27 cellular contexts compared by ENCODE assay signal in genomic region chr1:229905652-229906051, GRCh38.
"Had no signal": no experiment of that assay in that cellular context is flagged by ENCODE, and none has a peak within 500 bp of the region (broad histone marks: within the 10 kb centered on the region; RNA-seq: fewer than 3 reads in every experiment).

No MANE protein-coding gene starts in this region.

- H3K27ac Mint-ChIP-seq: activated CD4-positive, alpha-beta memory T cell treated with anti-CD3 and anti-CD28 coated beads for 36 hours; activated CD4-positive, alpha-beta T cell treated with anti-CD3 and anti-CD28 coated beads for 36 hours; activated CD4-positive, alpha-beta T cell treated with anti-CD3 and anti-CD28 coated beads, Interleukin-2, amount 10 ng/mL, durations not matched to agents 24 days and 14 days; activated CD8-positive, alpha-beta T cell treated with anti-CD3 and anti-CD28 coated beads, Interleukin-2, amount 10 ng/mL, durations not matched to agents 7 days and 5 days; activated naive CD4-positive, alpha-beta T cell treated with anti-CD3 and anti-CD28 coated beads, Interleukin-2, amount 10 ng/mL, durations not matched to agents 7 days and 5 days; activated naive CD4-positive, alpha-beta T cell treated with anti-CD3 and anti-CD28 coated beads, Interleukin-2, amount 50 U/mL, for 72 hours; activated naive CD8-positive, alpha-beta T cell treated with anti-CD3 and anti-CD28 coated beads, Interleukin-2, amount 10 ng/mL, durations not matched to agents 7 days and 5 days; activated T-cell treated with anti-CD3 and anti-CD28 coated beads, Interleukin-2, amount 50 U/mL, for 24 hours; activated T-cell treated with anti-CD3 and anti-CD28 coated beads, Interleukin-2, amount 50 U/mL, for 72 hours; T-helper 17 cell; T-helper 2 cell treated with Interferon-gamma antibody and Interleukin-4, amounts not matched to agents 5 μg/mL and 100 μg/mL, for 36 hours had no signal

- H3K36me3 ChIP-seq: ascending aorta, brain microvascular endothelial cell, esophagus squamous epithelium had no signal

- H3K36me3 Mint-ChIP-seq: activated naive CD4-positive, alpha-beta T cell treated with anti-CD3 and anti-CD28 coated beads, Interleukin-2, amount 10 ng/mL, durations not matched to agents 7 days and 5 days; activated naive CD4-positive, alpha-beta T cell treated with anti-CD3 and anti-CD28 coated beads, Interleukin-2, amount 50 U/mL, for 72 hours; activated naive CD8-positive, alpha-beta T cell treated with anti-CD3 and anti-CD28 coated beads, Interleukin-2, amount 10 ng/mL, durations not matched to agents 7 days and 5 days had no signal

- DNase-seq: activated CD4-positive, alpha-beta memory T cell treated with anti-CD3 and anti-CD28 coated beads for 36 hours; activated CD4-positive, alpha-beta T cell treated with anti-CD3 and anti-CD28 coated beads for 36 hours; activated CD4-positive, CD25-positive, alpha-beta regulatory T cell; activated CD4-positive, CD25-positive, alpha-beta regulatory T cell treated with anti-CD3 and anti-CD28 coated beads, Interleukin-2, amount 50 U/mL, for 72 hours; activated CD8-positive, alpha-beta memory T cell treated with anti-CD3 and anti-CD28 coated beads, Interleukin-2, amount 50 U/mL, for 48 hours; activated CD8-positive, alpha-beta T cell treated with anti-CD3 and anti-CD28 coated beads, Interleukin-2, amount 10 ng/mL, durations not matched to agents 7 days and 5 days; activated gamma-delta T cell; activated naive CD4-positive, alpha-beta T cell; activated naive CD4-positive, alpha-beta T cell treated with anti-CD3 and anti-CD28 coated beads, Interleukin-2, amount 10 ng/mL, durations not matched to agents 7 days and 5 days; activated naive CD8-positive, alpha-beta T cell treated with anti-CD3 and anti-CD28 coated beads, Interleukin-2, amount 10 ng/mL, durations not matched to agents 7 days and 5 days; activated T-cell treated with anti-CD3 and anti-CD28 coated beads for 4 hours; activated T-cell treated with anti-CD3 and anti-CD28 coated beads, Interleukin-2, amount 50 U/mL, for 24 hours; activated T-cell treated with anti-CD3 and anti-CD28 coated beads, Interleukin-2, amount 50 U/mL, for 72 hours; brain microvascular endothelial cell; effector CD8-positive, alpha-beta T cell; esophagus squamous epithelium; foreskin melanocyte; head of caudate nucleus; T-helper 1 cell; T-helper 17 cell; T1000 had no signal

- H3K9me3 ChIP-seq: ascending aorta, esophagus squamous epithelium had no signal

- H3K27me3 ChIP-seq: ascending aorta, brain microvascular endothelial cell had no signal

- H3K4me3 ChIP-seq: ascending aorta, esophagus squamous epithelium had no signal

- H3K9me3 Mint-ChIP-seq: activated naive CD8-positive, alpha-beta T cell treated with anti-CD3 and anti-CD28 coated beads, Interleukin-2, amount 10 ng/mL, durations not matched to agents 7 days and 5 days; central memory CD8-positive, alpha-beta T cell; T-helper 2 cell treated with Interferon-gamma antibody and Interleukin-4, amounts not matched to agents 5 μg/mL and 100 μg/mL, for 36 hours had no signal

- H3K4me1 Mint-ChIP-seq: activated CD4-positive, alpha-beta T cell treated with anti-CD3 and anti-CD28 coated beads for 36 hours; activated CD4-positive, alpha-beta T cell treated with anti-CD3 and anti-CD28 coated beads, Interleukin-2, amount 10 ng/mL, durations not matched to agents 24 days and 14 days; activated naive CD4-positive, alpha-beta T cell treated with anti-CD3 and anti-CD28 coated beads, Interleukin-2, amount 10 ng/mL, durations not matched to agents 7 days and 5 days; activated naive CD8-positive, alpha-beta T cell treated with anti-CD3 and anti-CD28 coated beads, Interleukin-2, amount 10 ng/mL, durations not matched to agents 7 days and 5 days; central memory CD8-positive, alpha-beta T cell had no signal

- H3K27ac ChIP-seq: ascending aorta, brain microvascular endothelial cell, epithelial cell of prostate, esophagus squamous epithelium had no signal

- H3K4me1 ChIP-seq: ascending aorta, esophagus squamous epithelium had no signal

- ATAC-seq: activated CD4-positive, alpha-beta T cell treated with anti-CD3 and anti-CD28 coated beads for 36 hours; activated CD8-positive, alpha-beta T cell treated with anti-CD3 and anti-CD28 coated beads, Interleukin-2, amount 10 ng/mL, durations not matched to agents 7 days and 5 days; activated naive CD4-positive, alpha-beta T cell treated with anti-CD3 and anti-CD28 coated beads, Interleukin-2, amount 50 U/mL, for 72 hours; activated T-cell treated with anti-CD3 and anti-CD28 coated beads, Interleukin-2, amount 50 U/mL, for 72 hours; T-helper 17 cell had no signal

- H3K4me3 Mint-ChIP-seq: activated CD4-positive, alpha-beta memory T cell treated with anti-CD3 and anti-CD28 coated beads for 36 hours; activated CD4-positive, alpha-beta T cell treated with anti-CD3 and anti-CD28 coated beads for 36 hours; activated CD4-positive, alpha-beta T cell treated with anti-CD3 and anti-CD28 coated beads, Interleukin-2, amount 10 ng/mL, durations not matched to agents 24 days and 14 days; activated CD8-positive, alpha-beta T cell treated with anti-CD3 and anti-CD28 coated beads, Interleukin-2, amount 10 ng/mL, durations not matched to agents 7 days and 5 days; activated naive CD4-positive, alpha-beta T cell treated with anti-CD3 and anti-CD28 coated beads, Interleukin-2, amount 10 ng/mL, durations not matched to agents 7 days and 5 days; activated naive CD8-positive, alpha-beta T cell treated with anti-CD3 and anti-CD28 coated beads, Interleukin-2, amount 10 ng/mL, durations not matched to agents 7 days and 5 days; activated T-cell treated with anti-CD3 and anti-CD28 coated beads, Interleukin-2, amount 50 U/mL, for 24 hours; activated T-cell treated with anti-CD3 and anti-CD28 coated beads, Interleukin-2, amount 50 U/mL, for 72 hours; central memory CD8-positive, alpha-beta T cell; T-helper 17 cell; T-helper 2 cell treated with Interferon-gamma antibody and Interleukin-4, amounts not matched to agents 5 μg/mL and 100 μg/mL, for 36 hours had no signal
